19 cellular contexts compared by ENCODE assay signal in the genomic region with DNA sequence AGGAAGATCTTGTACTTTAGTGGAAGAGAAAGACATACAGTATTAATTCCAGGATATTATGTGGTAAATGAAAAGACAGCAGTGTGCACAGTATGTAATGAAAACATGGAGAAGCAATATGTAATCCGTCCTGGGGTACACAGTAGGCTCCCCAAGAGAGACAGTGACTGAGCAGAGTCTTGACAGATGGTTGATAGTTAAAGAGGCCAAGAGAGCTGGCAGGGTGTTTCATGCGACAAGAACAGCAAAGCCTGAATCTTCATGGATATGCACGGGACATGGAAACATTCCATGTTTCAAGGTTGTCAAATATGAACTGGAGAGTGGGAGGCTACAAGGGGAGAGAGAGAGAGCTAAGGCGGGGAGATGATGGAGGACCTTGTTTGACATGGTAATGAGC.
"Had no signal": no experiment of that assay in that cellular context is flagged by ENCODE, and none has a peak within 500 bp of the region (broad histone marks: within the 10 kb centered on the region; RNA-seq: fewer than 3 reads in every experiment).

No MANE protein-coding gene starts in this region.

- H3K9me3 ChIP-seq: left ventricle myocardium inferior, right atrium auricular region, right lobe of liver, tibial nerve, upper lobe of left lung, vagina had no signal

- H3K27ac ChIP-seq: left ventricle myocardium inferior, right atrium auricular region, right lobe of liver, tibial nerve, upper lobe of left lung, vagina had no signal

- H3K36me3 ChIP-seq: left ventricle myocardium inferior, right atrium auricular region, right lobe of liver, tibial nerve, upper lobe of left lung, vagina had no signal

- H3K4me3 ChIP-seq: left ventricle myocardium inferior, lung, right atrium auricular region, right lobe of liver, smooth muscle cell, tibial nerve, upper lobe of left lung, vagina had no signal

- DNase-seq: hypothalamus; immature natural killer cell; left ventricle myocardium inferior; naive thymus-derived CD8-positive, alpha-beta T cell; nucleus accumbens; right lobe of liver; stimulated activated CD4-positive, alpha-beta T cell treated with anti-CD3 and anti-CD28 coated beads, Interleukin-1b, Interleukin-23, amount 100 ng/mL, for 48 hours; stimulated activated CD4-positive, alpha-beta T cell treated with anti-CD3 and anti-CD28 coated beads, Interleukin-2, amount 100 ng/mL, for 48 hours; stimulated activated CD4-positive, alpha-beta T cell treated with anti-CD3 and anti-CD28 coated beads, Interleukin-4, amount 100 ng/mL, for 4 hours; stimulated activated CD8-positive, alpha-beta memory T cell treated with anti-CD3 and anti-CD28 coated beads, Interleukin-4, amount 100 ng/mL, for 48 hours; stimulated activated naive CD4-positive, alpha-beta T cell treated with Interleukin-2 at 50 U/mL for 16 hours; stimulated activated naive CD8-positive, alpha-beta T cell treated with anti-CD3 and anti-CD28 coated beads, Interleukin-15, amount 100 ng/mL, for 72 hours; upper lobe of left lung had no signal

- H3K4me1 ChIP-seq: left ventricle myocardium inferior, right atrium auricular region, right lobe of liver, tibial nerve, upper lobe of left lung, vagina had no signal

- ATAC-seq: naive thymus-derived CD8-positive, alpha-beta T cell; right lobe of liver; stimulated activated memory B cell treated with anti-CD40 and anti-IgM and Interleukin-4, amounts not matched to agents 10 μg/mL and 1 μg/mL and 100 μg/mL, for 72 hours; stimulated activated naive CD8-positive, alpha-beta T cell treated with anti-CD3 and anti-CD28 coated beads, Interleukin-15, amount 100 ng/mL, for 72 hours had no signal

- H3K27me3 ChIP-seq: right atrium auricular region, right lobe of liver, tibial nerve, upper lobe of left lung, vagina had no signal
